ENCODE assay signal across 9 cellular contexts in the genomic region with DNA sequence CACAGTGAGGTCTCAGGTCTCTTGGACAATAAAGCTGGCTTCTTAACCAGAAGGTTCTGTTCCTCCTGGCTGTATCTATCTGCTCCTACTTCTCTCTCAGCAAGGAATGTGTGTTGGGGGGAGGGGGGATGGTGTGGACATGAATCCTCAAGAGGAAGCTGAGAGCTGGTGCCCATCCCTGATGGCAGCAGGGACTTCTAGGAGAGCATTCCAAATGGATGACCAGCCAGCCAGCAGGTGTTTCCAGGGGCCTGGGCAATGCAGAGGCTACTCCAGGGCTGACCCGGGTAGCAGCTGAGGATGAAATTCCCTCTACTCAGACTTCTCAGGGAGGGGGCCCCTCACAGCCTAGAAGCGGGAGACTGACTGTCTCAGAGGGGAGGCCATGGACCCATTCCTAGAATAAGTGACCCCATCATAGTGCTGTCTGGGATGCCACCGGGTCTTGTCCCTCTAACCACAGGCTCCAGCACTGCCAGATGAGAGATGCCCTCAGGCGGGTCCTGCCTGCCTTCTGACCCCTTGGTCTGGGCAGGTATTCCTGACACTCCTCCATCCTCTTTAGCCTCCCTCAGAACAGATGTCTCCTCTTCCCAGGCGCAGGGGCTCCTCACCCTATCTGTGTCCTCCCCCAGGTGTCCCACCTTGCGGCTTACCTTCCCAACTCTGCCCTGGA. TPM values are rescaled to one million over a fixed set of nuclear protein-coding genes. Genes with fewer than 3 reads are reported as not detected.
DNase-seq lines count a peak whose midpoint lies in the region; ATAC-seq lines count a peak whose summit lies in the region.
"Had no signal": no experiment of that assay in that cellular context is flagged by ENCODE, and none has a peak within 500 bp of the region (broad histone marks: within the 10 kb centered on the region; RNA-seq: fewer than 3 reads in every experiment).

No MANE protein-coding gene starts in this region.

- peak overlapping the region in 3 of 11 experiments; percentile 41 to 76 (median 70); a peak in 4 of 22 replicates for H3K27ac ChIP-seq in BLaER1 treated with 17β-estradiol and CSF1 and Interleukin-3, amounts not matched to agents 10 nM and 100 nM
- H3K27ac ChIP-seq: neutrophil had no signal

- peaks cover 0 to 3% (median 2%) of the 10 kb centered on the region in 3 donors for H3K4me1 Mint-ChIP-seq in IgD-negative memory B cell
- peaks cover 5% of the 10 kb centered on the region in 2 donors for H3K4me1 Mint-ChIP-seq in natural killer cell treated with Interleukin-12 subunit alpha and Interleukin-12 subunit beta and Interleukin-15 and Interleukin-18, amount 100 ng/mL, for 72 hours (ENCODE audit: low read depth in 2 of 2)

- ATAC-seq in natural killer cell treated with Interleukin-12 subunit alpha and Interleukin-12 subunit beta and Interleukin-15 and Interleukin-18, amount 100 ng/mL, for 72 hours = no peak
- ATAC-seq in HG03045 (IDR thresholded peaks at IDR 0.05; ENCODE audit: unreplicated experiment) (no peak), HG03565 (IDR thresholded peaks at IDR 0.05; ENCODE audit: unreplicated experiment) (no peak)

- peak overlapping the region in 10 of 11 experiments; percentile 66 to 88 (median 82); a peak in 17 of 22 replicates for H3K9ac ChIP-seq in BLaER1 treated with 17β-estradiol and CSF1 and Interleukin-3, amounts not matched to agents 10 nM and 100 nM

- H3K4me2 ChIP-seq in BLaER1 treated with 17β-estradiol and CSF1 and Interleukin-3, amounts not matched to agents 10 nM and 100 nM = peak overlapping the region; percentile 82 to 98 (median 97)

- H3K9me3 ChIP-seq in BLaER1 treated with 17β-estradiol and CSF1 and Interleukin-3, amounts not matched to agents 10 nM and 100 nM (replicated peaks in 1 of 11) = no peaks in the 10 kb centered on the region
- H3K9me3 ChIP-seq: neutrophil had no signal

- H3K4me1 ChIP-seq in BLaER1 treated with 17β-estradiol and CSF1 and Interleukin-3, amounts not matched to agents 10 nM and 100 nM = peaks cover 13 to 63% (median 55%) of the 10 kb centered on the region in 10 experiments

- H3K27me3 ChIP-seq in BLaER1 treated with 17β-estradiol and CSF1 and Interleukin-3, amounts not matched to agents 10 nM and 100 nM = 0 out of 22 replicates have a peak, but pooled peaks cover 0 to 8% (median 0%) of the 10 kb centered on the region in 11 experiments

- peak; percentile 53 for DNase-seq in dermis blood vessel endothelial cell
- DNase-seq in natural killer cell treated with Interleukin-12 subunit alpha and Interleukin-12 subunit beta and Interleukin-15 and Interleukin-18, amount 100 ng/mL, for 72 hours (ENCODE audit: low spot score) = no peak
- no peak for DNase-seq in GM19240 (ENCODE audit: insufficient read length, low spot score)
- DNase-seq in T-helper 9 cell = no peak

- no peaks in the 10 kb centered on the region for H3K9me3 Mint-ChIP-seq in IgD-negative memory B cell
- no peaks in the 10 kb centered on the region for H3K9me3 Mint-ChIP-seq in natural killer cell treated with Interleukin-12 subunit alpha and Interleukin-12 subunit beta and Interleukin-15 and Interleukin-18, amount 100 ng/mL, for 72 hours

- peaks cover 0 to 22% (median 10%) of the 10 kb centered on the region in 11 experiments; a peak in 8 of 22 replicates for H4K20me1 ChIP-seq in BLaER1 treated with 17β-estradiol and CSF1 and Interleukin-3, amounts not matched to agents 10 nM and 100 nM

- H3K4me3 ChIP-seq in BLaER1 treated with 17β-estradiol and CSF1 and Interleukin-3, amounts not matched to agents 10 nM and 100 nM = peak overlapping the region; percentile 56 to 85 (median 78)

- H3K36me3 ChIP-seq in BLaER1 treated with 17β-estradiol and CSF1 and Interleukin-3, amounts not matched to agents 10 nM and 100 nM = no peaks in the 10 kb centered on the region
- H3K36me3 ChIP-seq: neutrophil had no signal

- peak overlapping the region; percentile 77 to 85 (median 80) for H3K4me3 Mint-ChIP-seq in IgD-negative memory B cell
- peak overlapping the region; percentile 41 for H3K4me3 Mint-ChIP-seq in natural killer cell treated with Interleukin-12 subunit alpha and Interleukin-12 subunit beta and Interleukin-15 and Interleukin-18, amount 100 ng/mL, for 72 hours

- H3K36me3 Mint-ChIP-seq in IgD-negative memory B cell = peaks cover under 1% of the 10 kb centered on the region
- H3K36me3 Mint-ChIP-seq in natural killer cell treated with Interleukin-12 subunit alpha and Interleukin-12 subunit beta and Interleukin-15 and Interleukin-18, amount 100 ng/mL, for 72 hours = no peaks in the 10 kb centered on the region

- H3K27me3 Mint-ChIP-seq in IgD-negative memory B cell = peaks cover 14% of the 10 kb centered on the region
- peaks cover 0 to 2% of the 10 kb centered on the region in 2 donors for H3K27me3 Mint-ChIP-seq in natural killer cell treated with Interleukin-12 subunit alpha and Interleukin-12 subunit beta and Interleukin-15 and Interleukin-18, amount 100 ng/mL, for 72 hours

- no peak overlapping the region for H3K27ac Mint-ChIP-seq in IgD-negative memory B cell
- no peak overlapping the region for H3K27ac Mint-ChIP-seq in natural killer cell treated with Interleukin-12 subunit alpha and Interleukin-12 subunit beta and Interleukin-15 and Interleukin-18, amount 100 ng/mL, for 72 hours

RNA-seq across cellular contexts. Expression of a gene that starts 1.2 kb away (rescaled TPM):
- polyA plus RNA-seq in IgD-negative memory B cell = 0.58 TPM
- total RNA-seq in dermis blood vessel endothelial cell = 9.5 and 10.4 TPM in 2 replicates
- 1 to 10 TPM; 1.8 to 2.1 TPM for total RNA-seq in natural killer cell treated with Interleukin-12 subunit alpha and Interleukin-12 subunit beta and Interleukin-15 and Interleukin-18, amount 100 ng/mL, for 72 hours

RNA-seq across cellular contexts. Expression of a gene that starts 15.8 kb away (rescaled TPM):
- 4.8 TPM for polyA plus RNA-seq in IgD-negative memory B cell
- total RNA-seq in dermis blood vessel endothelial cell = 8.5 and 13.3 TPM in 2 replicates
- 10 to 100 TPM; 13.4 to 30.9 TPM for total RNA-seq in natural killer cell treated with Interleukin-12 subunit alpha and Interleukin-12 subunit beta and Interleukin-15 and Interleukin-18, amount 100 ng/mL, for 72 hours

RNA-seq across cellular contexts. Expression of a gene that starts 28.4 kb away (rescaled TPM):
- not detected for polyA plus RNA-seq in IgD-negative memory B cell
- total RNA-seq in dermis blood vessel endothelial cell = not detected in 2 replicates
- not detected for total RNA-seq in natural killer cell treated with Interleukin-12 subunit alpha and Interleukin-12 subunit beta and Interleukin-15 and Interleukin-18, amount 100 ng/mL, for 72 hours

RNA-seq across cellular contexts. Expression of a gene that starts 56.7 kb away (rescaled TPM):
- polyA plus RNA-seq in IgD-negative memory B cell = 83.6 TPM
- 60.9 and 62.2 TPM in 2 replicates for total RNA-seq in dermis blood vessel endothelial cell
- total RNA-seq in natural killer cell treated with Interleukin-12 subunit alpha and Interleukin-12 subunit beta and Interleukin-15 and Interleukin-18, amount 100 ng/mL, for 72 hours = 10 to 100 TPM; 27.8 to 38.6 TPM
